Comparison of ENCODE assay signal across 8 cellular contexts in the genomic region with DNA sequence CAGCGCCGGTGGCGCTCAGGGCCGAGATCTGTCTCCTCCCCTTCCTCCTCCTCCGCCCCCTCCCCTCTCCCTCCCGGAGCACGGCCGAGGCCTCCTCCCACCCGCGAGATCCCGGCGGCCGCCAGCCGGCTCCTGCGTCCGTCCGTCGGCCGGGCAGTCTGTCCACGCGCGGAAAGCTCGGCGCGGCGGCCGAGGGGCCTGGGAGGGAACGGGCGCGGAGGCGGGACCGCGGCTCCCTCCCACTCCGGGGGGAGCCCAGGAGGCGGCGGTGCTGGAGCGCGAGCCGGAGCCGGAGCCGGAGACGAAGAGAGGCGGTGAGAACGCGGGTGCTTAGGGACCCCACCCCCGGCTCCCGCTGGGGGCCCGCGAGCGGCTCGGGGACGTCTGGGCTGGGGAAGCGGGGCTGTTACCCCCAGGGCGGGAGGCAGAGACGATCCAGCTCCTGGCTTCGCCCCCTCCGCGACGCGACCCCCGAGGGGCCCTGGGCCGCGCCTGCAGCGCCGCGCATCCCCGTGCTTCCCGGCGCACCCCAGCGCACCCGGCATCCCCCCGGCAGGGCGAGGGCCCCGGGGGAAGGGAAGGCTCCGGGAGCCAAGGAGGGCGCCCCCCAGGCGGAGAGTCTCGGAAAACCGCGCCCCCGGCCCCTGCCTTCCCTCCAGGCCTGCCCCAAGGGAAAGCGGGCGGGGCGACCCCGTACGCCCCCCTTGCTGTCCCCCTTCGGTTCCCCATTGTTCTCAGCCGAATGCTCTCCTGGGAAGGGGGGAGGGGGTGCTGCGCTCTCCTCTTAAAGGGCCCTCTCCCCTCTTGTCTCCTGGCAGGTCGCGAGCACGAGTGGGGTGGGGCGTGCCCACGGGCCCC. TPM values are rescaled to one million over a fixed set of nuclear protein-coding genes. Genes with fewer than 3 reads are reported as not detected.
DNase-seq lines count a peak whose midpoint lies in the region; ATAC-seq lines count a peak whose summit lies in the region.

A gene (plus strand): TSS at position 100 of the 858 bp plus-strand sequence. CDS start 1,463 bp downstream, outside the sequence.

- no peaks in the 10 kb centered on the region for H3K9me3 Mint-ChIP-seq in central memory CD8-positive, alpha-beta T cell
- H3K9me3 Mint-ChIP-seq in stimulated activated naive CD8-positive, alpha-beta T cell treated with anti-CD3 and anti-CD28 coated beads, Interleukin-15, amount 100 ng/mL, for 72 hours: no peaks in the 10 kb centered on the region

- no peaks in the 10 kb centered on the region for H3K27me3 Mint-ChIP-seq in central memory CD8-positive, alpha-beta T cell
- no peaks in the 10 kb centered on the region for H3K27me3 Mint-ChIP-seq in stimulated activated naive CD8-positive, alpha-beta T cell treated with anti-CD3 and anti-CD28 coated beads, Interleukin-15, amount 100 ng/mL, for 72 hours

- peak; percentile 78 for ATAC-seq in central memory CD8-positive, alpha-beta T cell (replicated peaks; ENCODE audit: extremely low read depth, poor library complexity, severe bottlenecking)
- ATAC-seq in stimulated activated naive CD8-positive, alpha-beta T cell treated with anti-CD3 and anti-CD28 coated beads, Interleukin-15, amount 100 ng/mL, for 72 hours: peak; percentile 63
- ATAC-seq in HG03460 (IDR thresholded peaks at IDR 0.05; ENCODE audit: unreplicated experiment): no peak

- H3K27ac ChIP-seq in mesodermal cell (ENCODE audit: low read depth, low read length, severe bottlenecking): no peak within 1 kb of the TSS

- 2% methylated on average over 35 to 41 of the region's 94 CpGs for WGBS in mesodermal cell (ENCODE audit: insufficient coverage in 2 of 2), 2 experiments

- H3K36me3 Mint-ChIP-seq in central memory CD8-positive, alpha-beta T cell (ENCODE audit: insufficient read depth): no peaks in the 10 kb centered on the region

- H3K9me3 ChIP-seq in mesodermal cell (ENCODE audit: control insufficient read depth, low read length): no peaks in the 10 kb centered on the region

- no peaks in the 10 kb centered on the region for H3K4me1 ChIP-seq in mesodermal cell (ENCODE audit: control insufficient read depth, insufficient read depth, low read length, poor library complexity, severe bottlenecking)

- no peaks in the 10 kb centered on the region for H3K36me3 ChIP-seq in mesodermal cell (ENCODE audit: control insufficient read depth, insufficient read depth, low read length)

- H3K27ac Mint-ChIP-seq in central memory CD8-positive, alpha-beta T cell (ENCODE audit: low read depth): no peak within 1 kb of the TSS
- peak within 1 kb of the TSS in 1 of 2 donors; percentile 46 for H3K27ac Mint-ChIP-seq in stimulated activated naive CD8-positive, alpha-beta T cell treated with anti-CD3 and anti-CD28 coated beads, Interleukin-15, amount 100 ng/mL, for 72 hours

- DNase-seq in D341Med (ENCODE audit: low spot score): peak; percentile 57
- DNase-seq in T-helper 1 cell: peak in 3 of 5 donors; percentile 24 to 34 (median 28)
- no peak for DNase-seq in central memory CD8-positive, alpha-beta T cell (ENCODE audit: low spot score in 2 of 2)
- peak; percentile 30 to 35 for DNase-seq in stimulated activated naive CD8-positive, alpha-beta T cell treated with anti-CD3 and anti-CD28 coated beads, Interleukin-15, amount 100 ng/mL, for 72 hours
- no peak for DNase-seq in UCSD-AML1 (lab: John Stamatoyannopoulos, UW; ENCODE audit: unreplicated experiment)
- DNase-seq in NCI-H1694 treated with DMSO at 0.1 percent for 48 hours (lab: John Stamatoyannopoulos, UW): no peak

- peak within 1 kb of the TSS; percentile 75 for H3K4me3 Mint-ChIP-seq in central memory CD8-positive, alpha-beta T cell
- peak within 1 kb of the TSS; percentile 63 to 70 for H3K4me3 Mint-ChIP-seq in stimulated activated naive CD8-positive, alpha-beta T cell treated with anti-CD3 and anti-CD28 coated beads, Interleukin-15, amount 100 ng/mL, for 72 hours

- H3K4me3 ChIP-seq in mesodermal cell (ENCODE audit: extremely low read depth, insufficient read depth, low read length, poor library complexity, severe bottlenecking): peak within 1 kb of the TSS; percentile 39

- H3K4me1 Mint-ChIP-seq in central memory CD8-positive, alpha-beta T cell: peaks cover 8% of the 10 kb centered on the region
- peaks cover 15% of the 10 kb centered on the region for H3K4me1 Mint-ChIP-seq in stimulated activated naive CD8-positive, alpha-beta T cell treated with anti-CD3 and anti-CD28 coated beads, Interleukin-15, amount 100 ng/mL, for 72 hours

RNA-seq across cellular contexts. Expression of the gene that starts here (rescaled TPM):
- polyA plus RNA-seq in mesodermal cell (2013, experiment 1 of 2): 12.2 TPM
- polyA plus RNA-seq in mesodermal cell (2013, experiment 2 of 2): 5.7 TPM

Comparison
In these comparisons a context has a peak if more than half of its experiments do, and no peak if none do; other contexts are left out.
1. DNase-seq: peak in D341Med (single experiment), T-helper 1 cell (3 of 5) and stimulated activated naive CD8-positive, alpha-beta T cell treated with anti-CD3 and anti-CD28 coated beads, Interleukin-15, amount 100 ng/mL, for 72 hours (2 of 2); none in central memory CD8-positive, alpha-beta T cell (0 of 2), UCSD-AML1 (single experiment) and NCI-H1694 treated with DMSO at 0.1 percent for 48 hours (single experiment).